Comparison of ENCODE assay signal across 25 cellular contexts in the genomic region with DNA sequence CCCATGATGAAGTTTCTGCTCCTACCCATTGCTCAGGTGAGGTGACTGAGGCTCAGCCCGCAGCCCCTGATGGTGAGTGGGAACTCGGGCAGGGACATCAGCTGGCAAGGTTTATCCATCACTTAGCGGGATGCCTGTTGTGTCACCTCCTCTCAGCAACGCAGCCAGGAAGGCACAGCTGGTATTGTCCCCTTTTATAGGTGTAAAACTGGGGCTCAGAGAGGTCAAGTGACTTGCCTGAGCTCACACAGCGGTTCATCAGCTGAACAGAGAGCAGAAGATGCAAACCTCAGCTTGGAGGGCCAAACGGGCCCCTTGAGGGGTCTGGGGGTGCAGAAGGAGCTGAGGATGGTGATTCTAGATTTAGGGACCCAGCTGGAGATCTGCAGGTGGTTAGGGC.
DNase-seq lines count a peak whose midpoint lies in the region; ATAC-seq, FAIRE-seq and TF ChIP-seq lines count a peak whose summit lies in the region.
"Had no signal": no experiment of that assay in that cellular context is flagged by ENCODE, and none has a peak within 500 bp of the region (broad histone marks: within the 10 kb centered on the region; RNA-seq: fewer than 3 reads in every experiment).

No MANE protein-coding gene starts in this region.

- BruUV-seq in HepG2 (replicated peaks; lab: Mats Ljungman, UMichigan): no TSS peak

- in situ Hi-C loops in HepG2 (cut with HindIII; ENCODE audit: extremely low pct_ligation_motif_present, low pct_unique_long_range_greater_than_20kb): no loop called here

- TF ChIP-seq POLR2A in HepG2 (IDR thresholded peaks at IDR 0.05; ENCODE audit: insufficient read depth in 1 of 2, low read depth in 2 of 2, low read length in 2 of 2) (no peak), right lobe of liver (IDR thresholded peaks at IDR 0.05) (no peak), spleen (IDR thresholded peaks at IDR 0.05) (no peak)

- TF ChIP-seq EP300 in HepG2 (IDR thresholded peaks at IDR 0.05; ENCODE audit: low read depth in 2 of 2, low read length in 2 of 2) (no peak), HepG2 (CRISPR knock-in tag; IDR thresholded peaks at IDR 0.05; ENCODE audit: borderline replicate concordance) (no peak)

- no peak for ATAC-seq in HepG2
- no peak for ATAC-seq in right lobe of liver
- ATAC-seq: GM12878 had no signal

- no peaks in the 10 kb centered on the region for H3K36me3 ChIP-seq in HepG2 (replicated peaks in 1 of 2; ENCODE audit: control insufficient read depth in 1 of 2, insufficient read depth in 2 of 2, low read length in 2 of 2)
- peaks cover 0 to 15% (median 0%) of the 10 kb centered on the region in 4 donors for H3K36me3 ChIP-seq in right lobe of liver
- no peaks in the 10 kb centered on the region for H3K36me3 ChIP-seq in Loucy (ENCODE audit: insufficient read depth, low read length)
- H3K36me3 ChIP-seq in bronchial epithelial cell (ENCODE audit: control insufficient read depth, insufficient read depth, low read length): no peaks in the 10 kb centered on the region
- no peaks in the 10 kb centered on the region for H3K36me3 ChIP-seq in spleen
- H3K36me3 ChIP-seq: BE2C, BLaER1 had no signal

- H3K9me2 ChIP-seq in Loucy (replicated peaks; ENCODE audit: low read depth, low read length): no peaks in the 10 kb centered on the region

- POLR2A ChIA-PET in HepG2 (lab: Yijun Ruan, JAX): no interaction called here

- H3K9me3 ChIP-seq in HepG2 (ENCODE audit: low read length) (no peaks in the 10 kb centered on the region), right lobe of liver (no peaks in the 10 kb centered on the region), Loucy (ENCODE audit: insufficient read depth, low read depth, low read length) (no peaks in the 10 kb centered on the region), spleen (no peaks in the 10 kb centered on the region)
- H3K9me3 ChIP-seq: BE2C, BLaER1 had no signal

- H3K4me2 ChIP-seq in HepG2 (ENCODE audit: low read depth, low read length) (no peak overlapping the region), Loucy (ENCODE audit: low read depth, low read length, poor library complexity, severe bottlenecking) (peak overlapping the region; percentile 79)

- TF ChIP-seq CTCF in HepG2 (CRISPR knock-in tag; IDR thresholded peaks at IDR 0.05) (no peak), right lobe of liver (IDR thresholded peaks at IDR 0.05) (no peak), Loucy (conservative IDR thresholded peaks at IDR 0.05; ENCODE audit: low read length) (no peak), bronchial epithelial cell (IDR thresholded peaks at IDR 0.05; ENCODE audit: insufficient read depth, low read length, severe bottlenecking) (no peak), spleen (IDR thresholded peaks at IDR 0.05 in 8 of 11, conservative IDR thresholded peaks at IDR 0.05 in 3 of 11) (no peak)

- H3K27ac ChIP-seq in HepG2 (ENCODE audit: extremely low read length, insufficient read depth, low read length) (no peak overlapping the region), right lobe of liver (no peak overlapping the region), spleen (no peak overlapping the region)
- H3K27ac ChIP-seq: 22Rv1, BLaER1 had no signal

- H3K4me1 ChIP-seq in HepG2 (ENCODE audit: insufficient read depth, low read length) (no peaks in the 10 kb centered on the region), right lobe of liver (no peaks in the 10 kb centered on the region), Loucy (ENCODE audit: insufficient read depth, low read length, poor library complexity, severe bottlenecking) (peaks cover 27% of the 10 kb centered on the region), spleen (peaks cover 0 to 17% (median 9%) of the 10 kb centered on the region in 6 donors)

- whole genome bisulfite sequencing in HepG2 (ENCODE audit: low lambda C conversion rate): 0% methylated on average over 1 of the region's 6 CpGs
- WGBS in right lobe of liver (ENCODE audit: insufficient coverage, low coverage, low lambda C conversion rate, missing lambda C conversion rate): 70% methylated on average over 4 of the region's 6 CpGs
- WGBS in spleen, 5 donors: 68 to 86% (median 80%) methylated on average over 4 to 6 of the region's 6 CpGs

- CTCF ChIA-PET in HepG2 (lab: Yijun Ruan, JAX; ENCODE audit: low intra/inter-chr PET ratio, low total read pairs): no interaction called here

- H3K4me3 ChIP-seq in HepG2 (replicated peaks in 1 of 3; ENCODE audit: insufficient read depth in 1 of 3, low read depth in 2 of 3, low read length in 3 of 3) (no peak overlapping the region), right lobe of liver (no peak overlapping the region), Loucy (ENCODE audit: low read length, poor library complexity, severe bottlenecking) (peak overlapping the region; percentile 59), bronchial epithelial cell (ENCODE audit: low read depth, low read length) (no peak overlapping the region), spleen (no peak overlapping the region)
- H3K4me3 ChIP-seq: BLaER1, GM12878 had no signal

- H3F3A ChIP-seq in Loucy (ENCODE audit: low read depth): peaks cover 14% of the 10 kb centered on the region; the same call in 1 of the 2 replicates

- intact Hi-C loops in HepG2 (cut with micrococcal nuclease; ENCODE audit: unreplicated experiment) (no loop called here), right lobe of liver (cut with DNase I) (no loop called here), spleen (cut with DNase I; ENCODE audit: low total_unique reads) (no loop called here)

- H2AFZ ChIP-seq in HepG2 (ENCODE audit: low read length) (no peak overlapping the region), Loucy (ENCODE audit: low read length) (no peak overlapping the region)

- FAIRE-seq in HepG2 (lab: Jason Lieb, UNC) (no peak), bronchial epithelial cell (lab: Jason Lieb, UNC) (peak; percentile 32)
- FAIRE-seq: GM12878, GM12892, GM18507 had no signal

- H4K20me1 ChIP-seq in HepG2 (ENCODE audit: insufficient read depth, low read length): no peaks in the 10 kb centered on the region
- H4K20me1 ChIP-seq in Loucy (ENCODE audit: insufficient read depth, low read length, poor library complexity, severe bottlenecking): no peaks in the 10 kb centered on the region
- H4K20me1 ChIP-seq: BLaER1 had no signal

- H3K9ac ChIP-seq in HepG2 (ENCODE audit: insufficient read depth, low read depth, low read length) (no peak overlapping the region), Loucy (ENCODE audit: low read depth, low read length, poor library complexity, severe bottlenecking) (peak overlapping the region; percentile 47)
- H3K9ac ChIP-seq: BLaER1 had no signal

- DNase-seq in HepG2 (ENCODE audit: low spot score) (no peak), right lobe of liver (no peak), bronchial epithelial cell (ENCODE audit: low read depth) (no peak), spleen (no peak), HPDE6-E6E7 (ENCODE audit: extremely low spot score) (no peak)
- DNase-seq: ACHN; BE2C; C1 segment of cervical spinal cord; CD4-positive, alpha-beta memory T cell; CD4-positive, CD25-positive, alpha-beta regulatory T cell; CD8-positive, alpha-beta memory T cell; COR-L47; DMS 273 treated with DMSO at 0.1 percent for 48 hours; DMS153; DMS53; DMS79; DND-41; EL; GDM1 had no signal

- no peak for TF ChIP-seq RAD21 in HepG2 (CRISPR knock-in tag; IDR thresholded peaks at IDR 0.05)

- H3K79me2 ChIP-seq in HepG2 (ENCODE audit: insufficient read depth, low read length) (no peaks in the 10 kb centered on the region), Loucy (ENCODE audit: insufficient read depth, low read length) (no peaks in the 10 kb centered on the region)

- peaks cover 0 to 13% of the 10 kb centered on the region in 2 experiments; a peak in 1 of 5 replicates for H3K27me3 ChIP-seq in HepG2 (ENCODE audit: control insufficient read depth in 1 of 2, insufficient read depth in 2 of 2, low read length in 2 of 2)
- H3K27me3 ChIP-seq in right lobe of liver: no peaks in the 10 kb centered on the region
- no peaks in the 10 kb centered on the region for H3K27me3 ChIP-seq in Loucy (ENCODE audit: insufficient read depth, low read length, poor library complexity, severe bottlenecking)
- no peaks in the 10 kb centered on the region for H3K27me3 ChIP-seq in bronchial epithelial cell (ENCODE audit: control insufficient read depth, insufficient read depth, low read length)
- peaks cover 0 to 25% (median 0%) of the 10 kb centered on the region in 7 donors for H3K27me3 ChIP-seq in spleen (replicated peaks in 1 of 7)
- H3K27me3 ChIP-seq: BE2C, BLaER1 had no signal

TF ChIP-seq in HepG2, 621 proteins besides CTCF, POLR2A, EP300 and RAD21 (continues in another document):
- TF ChIP-seq ARHGAP35 (CRISPR knock-in tag; IDR thresholded peaks at IDR 0.05; ENCODE audit: borderline replicate concordance) (no peak), ZNF768 (CRISPR knock-in tag; IDR thresholded peaks at IDR 0.05) (peak; percentile 93), ZSCAN22 (CRISPR knock-in tag; IDR thresholded peaks at IDR 0.05) (no peak), GABPB1 (CRISPR knock-in tag; IDR thresholded peaks at IDR 0.05) (no peak), KLF16 (CRISPR knock-in tag; IDR thresholded peaks at IDR 0.05) (no peak), TCF7 (IDR thresholded peaks at IDR 0.05; ENCODE audit: low read depth) (no peak), ZNF670 (CRISPR knock-in tag; IDR thresholded peaks at IDR 0.05; ENCODE audit: borderline replicate concordance) (no peak), ZNF546 (CRISPR knock-in tag; conservative IDR thresholded peaks at IDR 0.05) (no peak)
- TF ChIP-seq, protein P1, sequence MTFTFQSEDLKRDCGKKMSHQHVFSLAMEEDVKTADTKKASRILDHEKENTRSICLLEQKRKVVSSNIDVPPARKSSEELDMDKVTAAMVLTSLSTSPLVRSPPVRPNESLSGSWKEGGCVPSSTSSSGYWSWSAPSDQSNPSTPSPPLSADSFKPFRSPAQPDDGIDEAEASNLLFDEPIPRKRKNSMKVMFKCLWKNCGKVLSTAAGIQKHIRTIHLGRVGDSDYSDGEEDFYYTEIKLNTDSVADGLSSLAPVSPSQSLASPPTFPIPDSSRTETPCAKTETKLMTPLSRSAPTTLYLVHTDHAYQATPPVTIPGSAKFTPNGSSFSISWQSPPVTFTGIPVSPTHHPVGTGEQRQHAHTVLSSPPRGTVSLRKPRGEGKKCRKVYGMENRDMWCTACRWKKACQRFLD (CRISPR knock-in tag; IDR thresholded peaks at IDR 0.05; ENCODE audit: borderline replicate concordance): no peak
